ENCODE assay signal across 8 cellular contexts in genomic region chr1:208731976-208732821, GRCh38.
DNase-seq lines count a peak whose midpoint lies in the region; ATAC-seq and TF ChIP-seq lines count a peak whose summit lies in the region.

No MANE protein-coding gene starts in this region.

- H3K4me1 ChIP-seq in stomach smooth muscle (ENCODE audit: control insufficient read depth, insufficient read depth, low read length) (no peaks in the 10 kb centered on the region), gastrocnemius medialis (no peaks in the 10 kb centered on the region)

- H3K27me3 ChIP-seq in stomach smooth muscle (ENCODE audit: control insufficient read depth in 1 of 2, insufficient read depth in 2 of 2, low read length in 2 of 2) (no peaks in the 10 kb centered on the region), gastrocnemius medialis (no peaks in the 10 kb centered on the region)

- intact Hi-C loops in gastrocnemius medialis (cut with DNase I; ENCODE audit: low total_unique reads) = no loop called here

- H3K36me3 ChIP-seq in stomach smooth muscle (ENCODE audit: control insufficient read depth in 2 of 2, insufficient read depth in 2 of 2, low read length in 2 of 2) (no peaks in the 10 kb centered on the region), gastrocnemius medialis (no peaks in the 10 kb centered on the region)

- in situ Hi-C loops in gastrocnemius medialis (cut with MboI; ENCODE audit: low sequenced_read_pairs in 4 of 4) = no loop called here

- DNase-seq in DMS153 treated with DMSO at 0.1 percent for 48 hours (lab: John Stamatoyannopoulos, UW; ENCODE audit: unreplicated experiment) (peak; percentile 93), DMS114 treated with DMSO at 0.1 percent for 48 hours (lab: John Stamatoyannopoulos, UW; ENCODE audit: unreplicated experiment) (no peak), gastrocnemius medialis (no peak), NCI-H2227 (lab: John Stamatoyannopoulos, UW; ENCODE audit: unreplicated experiment) (no peak)

- TF ChIP-seq CTCF in gastrocnemius medialis (IDR thresholded peaks at IDR 0.05 in 4 of 5, conservative IDR thresholded peaks at IDR 0.05 in 1 of 5) = no peak

- no peak overlapping the region for H3K27ac ChIP-seq in stomach smooth muscle (ENCODE audit: low read length)
- H3K27ac ChIP-seq in gastrocnemius medialis = no peak overlapping the region

- H3K9me3 ChIP-seq in stomach smooth muscle (ENCODE audit: control insufficient read depth in 2 of 2, low read length in 2 of 2) (no peaks in the 10 kb centered on the region), gastrocnemius medialis (no peaks in the 10 kb centered on the region)

- peak; percentile 98 for ATAC-seq in GM19395 (IDR thresholded peaks at IDR 0.05; ENCODE audit: unreplicated experiment)
- ATAC-seq in HG03432 (IDR thresholded peaks at IDR 0.05; ENCODE audit: unreplicated experiment) = peak; percentile 94
- ATAC-seq in SK-N-SH treated with all-trans-retinoic acid at 6 μM for 48 hours = peak; percentile 81
- ATAC-seq in gastrocnemius medialis = no peak

- H3K4me3 ChIP-seq in stomach smooth muscle (ENCODE audit: low read length in 2 of 2) (peak overlapping the region; percentile 16 to 17), gastrocnemius medialis (peak overlapping the region in 1 of 4 donors; percentile 4)

- H3K9ac ChIP-seq in stomach smooth muscle (ENCODE audit: low read length in 2 of 2) = no peak overlapping the region

- TF ChIP-seq POLR2A in gastrocnemius medialis (IDR thresholded peaks at IDR 0.05) = no peak

TF ChIP-seq in SK-N-SH treated with all-trans-retinoic acid at 6 μM for 48 hours, 23 proteins besides CTCF, POLR2A, EP300 and RAD21:
- TF ChIP-seq TOX (CRISPR knock-in tag; IDR thresholded peaks at IDR 0.05; ENCODE audit: borderline replicate concordance) (peak; percentile 53; the same call in 1 of the 2 replicates), POU6F1 (CRISPR knock-in tag; IDR thresholded peaks at IDR 0.05; ENCODE audit: borderline replicate concordance, low read depth) (no peak), ESRRG (CRISPR knock-in tag; IDR thresholded peaks at IDR 0.05) (no peak), CREB5 (CRISPR knock-in tag; IDR thresholded peaks at IDR 0.05; ENCODE audit: low read depth) (no peak), CSRNP3 (CRISPR knock-in tag; IDR thresholded peaks at IDR 0.05) (no peak; the same call in 1 of the 2 replicates), TCF4 (CRISPR knock-in tag; IDR thresholded peaks at IDR 0.05; ENCODE audit: borderline replicate concordance) (peak; percentile 99), ARNTL (CRISPR knock-in tag; IDR thresholded peaks at IDR 0.05; ENCODE audit: borderline replicate concordance, low read depth) (0 out of 2 replicates have a peak, but pooled peaks have one; percentile 52), ZNF70 (CRISPR knock-in tag; IDR thresholded peaks at IDR 0.05) (no peak; the same call in 1 of the 2 replicates), ZC3H10 (CRISPR knock-in tag; IDR thresholded peaks at IDR 0.05) (peak; percentile 38; the same call in 1 of the 2 replicates), ZFP30 (CRISPR knock-in tag; IDR thresholded peaks at IDR 0.05) (no peak), ISL1 (CRISPR knock-in tag; IDR thresholded peaks at IDR 0.05) (no peak; the same call in 1 of the 2 replicates), SNAI2 (CRISPR knock-in tag; IDR thresholded peaks at IDR 0.05) (no peak), ZNF565 (CRISPR knock-in tag; conservative IDR thresholded peaks at IDR 0.05; ENCODE audit: low read depth) (no peak), CSDC2 (CRISPR knock-in tag; IDR thresholded peaks at IDR 0.05) (no peak), PATZ1 (CRISPR knock-in tag; IDR thresholded peaks at IDR 0.05; ENCODE audit: borderline replicate concordance) (no peak), OSR1 (CRISPR knock-in tag; IDR thresholded peaks at IDR 0.05) (no peak), TSHZ2 (CRISPR knock-in tag; IDR thresholded peaks at IDR 0.05) (peak; percentile 94), RARB (CRISPR knock-in tag; IDR thresholded peaks at IDR 0.05) (no peak), ZFP3 (CRISPR knock-in tag; IDR thresholded peaks at IDR 0.05) (no peak), ZNF8 (CRISPR knock-in tag; IDR thresholded peaks at IDR 0.05) (no peak)

Comparison
In these comparisons a context has a peak if more than half of its experiments do, and no peak if none do; other contexts are left out.
1. ATAC-seq: peak in GM19395 (single experiment), HG03432 (single experiment) and SK-N-SH treated with all-trans-retinoic acid at 6 μM for 48 hours (single experiment); none in gastrocnemius medialis (0 of 2).